ENCODE assay signal across 9 cellular contexts in genomic region chr16:20410153-20410723, GRCh38. TPM values are rescaled to one million over a fixed set of nuclear protein-coding genes. Genes with fewer than 3 reads are reported as not detected.
DNase-seq lines count a peak whose midpoint lies in the region; ATAC-seq and TF ChIP-seq lines count a peak whose summit lies in the region.
"Had no signal": no experiment of that assay in that cellular context is flagged by ENCODE, and none has a peak within 500 bp of the region (broad histone marks: within the 10 kb centered on the region; RNA-seq: fewer than 3 reads in every experiment).

No MANE protein-coding gene starts in this region.

- CTCF ChIA-PET in CD8-positive, alpha-beta T cell (lab: Charles Lee) = no interaction called here

- TF ChIP-seq CTCF in DOHH2 (IDR thresholded peaks at IDR 0.05; ENCODE audit: low read depth, low read length, poor library complexity, severe bottlenecking) (no peak), GM20000 (IDR thresholded peaks at IDR 0.05; ENCODE audit: extremely low read depth, missing control alignments) (no peak), gastroesophageal sphincter (IDR thresholded peaks at IDR 0.05) (no peak)
- no peak for TF ChIP-seq CTCF in CD8-positive, alpha-beta T cell (IDR thresholded peaks at IDR 0.05)

- no peak overlapping the region for H3K4me3 Mint-ChIP-seq in effector memory CD8-positive, alpha-beta T cell
- H3K4me3 Mint-ChIP-seq in CD8-positive, alpha-beta T cell = no peak overlapping the region

- H3K27me3 ChIP-seq in DOHH2 (ENCODE audit: control insufficient read depth, low read length) (0 out of 2 replicates have a peak, but pooled peaks cover 3% of the 10 kb centered on the region), gastroesophageal sphincter (peaks cover 7% of the 10 kb centered on the region)
- H3K27me3 ChIP-seq in CD8-positive, alpha-beta T cell (ENCODE audit: insufficient read depth, low read length) = no peaks in the 10 kb centered on the region

- no peaks in the 10 kb centered on the region for H3K9me3 Mint-ChIP-seq in effector memory CD8-positive, alpha-beta T cell
- H3K9me3 Mint-ChIP-seq in CD8-positive, alpha-beta T cell = no peaks in the 10 kb centered on the region

- ATAC-seq in HG03520 (IDR thresholded peaks at IDR 0.05; ENCODE audit: unreplicated experiment) = peak; percentile 87
- ATAC-seq in gastroesophageal sphincter = peak; percentile 43
- no peak for ATAC-seq in effector memory CD8-positive, alpha-beta T cell (replicated peaks)
- no peak for ATAC-seq in CD8-positive, alpha-beta T cell

- peak overlapping the region; percentile 21; the same call in 1 of the 2 replicates for H3K4me2 ChIP-seq in DOHH2 (ENCODE audit: low read length)

- H3K27ac Mint-ChIP-seq in effector memory CD8-positive, alpha-beta T cell = no peak overlapping the region
- no peak overlapping the region for H3K27ac Mint-ChIP-seq in CD8-positive, alpha-beta T cell

- H3K4me1 ChIP-seq in DOHH2 (ENCODE audit: control insufficient read depth, low read length) (peaks cover 9% of the 10 kb centered on the region), gastroesophageal sphincter (no peaks in the 10 kb centered on the region)
- no peaks in the 10 kb centered on the region for H3K4me1 ChIP-seq in CD8-positive, alpha-beta T cell (ENCODE audit: insufficient read depth, low read length)

- H3K4me1 Mint-ChIP-seq in effector memory CD8-positive, alpha-beta T cell (ENCODE audit: low read depth in 2 of 2) = peaks cover 0 to 3% of the 10 kb centered on the region in 2 donors
- no peaks in the 10 kb centered on the region for H3K4me1 Mint-ChIP-seq in CD8-positive, alpha-beta T cell (ENCODE audit: low read depth)

- TF ChIP-seq POLR2A in gastroesophageal sphincter (IDR thresholded peaks at IDR 0.05) = no peak

- H3K27ac ChIP-seq in DOHH2 (ENCODE audit: low read depth, low read length) (no peak overlapping the region), gastroesophageal sphincter (peak overlapping the region in 1 of 4 donors; percentile 18)
- no peak overlapping the region for H3K27ac ChIP-seq in CD8-positive, alpha-beta T cell (ENCODE audit: low read depth, low read length)

- DNase-seq in GM20000 (ENCODE audit: low spot score) (peak; percentile 48), NCI-H2196 (lab: John Stamatoyannopoulos, UW; ENCODE audit: unreplicated experiment) (no peak), activated gamma-delta T cell (lab: John Stamatoyannopoulos, UW) (no peak)
- DNase-seq in effector memory CD8-positive, alpha-beta T cell = no peak
- no peak for DNase-seq in CD8-positive, alpha-beta T cell
- DNase-seq: cortex of kidney had no signal

- no peaks in the 10 kb centered on the region for H3K79me2 ChIP-seq in DOHH2 (ENCODE audit: control insufficient read depth, low read length)

- POLR2A ChIA-PET in CD8-positive, alpha-beta T cell (lab: Charles Lee) = no interaction called here

- H3K9me3 ChIP-seq in DOHH2 (ENCODE audit: control insufficient read depth, insufficient read depth, low read length) (no peaks in the 10 kb centered on the region), gastroesophageal sphincter (no peaks in the 10 kb centered on the region)
- no peaks in the 10 kb centered on the region for H3K9me3 ChIP-seq in CD8-positive, alpha-beta T cell (ENCODE audit: low read length)

- H3K36me3 ChIP-seq in DOHH2 (ENCODE audit: control insufficient read depth, low read length) (no peaks in the 10 kb centered on the region), gastroesophageal sphincter (no peaks in the 10 kb centered on the region)
- no peaks in the 10 kb centered on the region for H3K36me3 ChIP-seq in CD8-positive, alpha-beta T cell (ENCODE audit: insufficient read depth, low read length)

- peaks cover 16 to 31% of the 10 kb centered on the region in 2 donors for H3K27me3 Mint-ChIP-seq in effector memory CD8-positive, alpha-beta T cell
- H3K27me3 Mint-ChIP-seq in CD8-positive, alpha-beta T cell (ENCODE audit: low read depth) = peaks cover 7% of the 10 kb centered on the region

- intact Hi-C loops in CD8-positive, alpha-beta T cell (cut with DNase I, micrococcal nuclease) = no loop called here

- H3K4me3 ChIP-seq in DOHH2 (ENCODE audit: low read length) (no peak overlapping the region), gastroesophageal sphincter (peak overlapping the region in 1 of 2 donors; percentile 20)
- no peak overlapping the region for H3K4me3 ChIP-seq in CD8-positive, alpha-beta T cell (ENCODE audit: low read depth, low read length)

- no peak for TF ChIP-seq EP300 in gastroesophageal sphincter (IDR thresholded peaks at IDR 0.05)

- 77% methylated on average over 5 to 6 of the region's 6 CpGs for whole genome bisulfite sequencing in gastroesophageal sphincter (ENCODE audit: low coverage in 1 of 2), 2 donors

- H3F3A ChIP-seq in DOHH2 (ENCODE audit: control insufficient read depth, insufficient read depth) = no peaks in the 10 kb centered on the region

- H3K9me2 ChIP-seq in DOHH2 (replicated peaks; ENCODE audit: control insufficient read depth, low read length) = no peaks in the 10 kb centered on the region

- no peaks in the 10 kb centered on the region for H4K20me1 ChIP-seq in DOHH2 (ENCODE audit: control insufficient read depth, insufficient read depth, low read depth, low read length)

- H3K36me3 Mint-ChIP-seq in effector memory CD8-positive, alpha-beta T cell (ENCODE audit: insufficient read depth) = peaks cover 2% of the 10 kb centered on the region
- no peaks in the 10 kb centered on the region for H3K36me3 Mint-ChIP-seq in CD8-positive, alpha-beta T cell

RNA-seq across cellular contexts. Expression of gene ACSM5, which starts 0.9 kb away (rescaled TPM):
- total RNA-seq in gastroesophageal sphincter = 1 to 10 TPM; 1.3 to 5.4 (median 5.0) TPM
- not detected for total RNA-seq in CD8-positive, alpha-beta T cell

RNA-seq across cellular contexts. Expression of gene PDILT, which starts 5.7 kb away (rescaled TPM):
- not detected for total RNA-seq in gastroesophageal sphincter
- not detected for total RNA-seq in CD8-positive, alpha-beta T cell

RNA-seq across cellular contexts. Expression of gene ACSM2A, which starts 41.1 kb away (rescaled TPM):
- under 1 TPM in 1 of 4 donors, not detected in 3; 0.15 TPM for total RNA-seq in gastroesophageal sphincter
- total RNA-seq in CD8-positive, alpha-beta T cell = not detected

RNA-seq across cellular contexts. Expression of gene UMOD, which starts 57.7 kb away (rescaled TPM):
- total RNA-seq in gastroesophageal sphincter = not detected
- total RNA-seq in CD8-positive, alpha-beta T cell = not detected

Comparison
In these comparisons a context has a peak if more than half of its experiments do, and no peak if none do; other contexts are left out.
1. ATAC-seq: peak in HG03520 (single experiment) and gastroesophageal sphincter (single experiment); none in effector memory CD8-positive, alpha-beta T cell (single experiment) and CD8-positive, alpha-beta T cell (single experiment).